ENCODE assay signal across 20 cellular contexts in the genomic region with DNA sequence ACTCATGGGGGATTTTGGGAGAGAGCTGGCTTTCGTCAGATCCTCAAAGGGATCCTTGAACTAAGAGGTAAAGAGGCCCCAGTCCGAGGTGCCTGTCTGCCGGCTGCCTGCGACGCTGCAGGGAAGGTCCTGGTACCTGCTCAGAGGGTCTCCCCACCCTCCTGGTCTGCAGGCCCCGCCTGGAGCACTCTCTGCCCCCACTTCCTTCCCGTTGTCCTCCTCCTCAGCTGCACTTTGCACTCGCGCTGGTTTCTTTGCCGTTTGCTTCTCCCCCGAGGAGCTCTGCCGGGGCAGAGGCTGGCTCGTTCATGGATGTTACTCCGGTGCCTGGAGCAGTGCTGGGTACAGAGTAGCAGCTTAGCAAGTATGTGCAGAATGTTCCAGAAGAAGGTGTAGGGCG. TPM values are rescaled to one million over a fixed set of nuclear protein-coding genes. Genes with fewer than 3 reads are reported as not detected.
"Had no signal": no experiment of that assay in that cellular context is flagged by ENCODE, and none has a peak within 500 bp of the region (broad histone marks: within the 10 kb centered on the region; RNA-seq: fewer than 3 reads in every experiment).

No MANE protein-coding gene starts in this region.

- H3K36me3 ChIP-seq: adrenal gland, esophagus squamous epithelium, ovary, sigmoid colon, thyroid gland had no signal

- DNase-seq: activated CD4-positive, alpha-beta T cell treated with anti-CD3 and anti-CD28 coated beads for 36 hours; activated CD4-positive, alpha-beta T cell treated with anti-CD3 and anti-CD28 coated beads, Interleukin-2, amount 50 U/mL, for 48 hours; activated gamma-delta T cell; adrenal gland; effector memory CD8-positive, alpha-beta T cell; esophagus squamous epithelium; hippocampal formation; islet precursor cell; midbrain; ovary; sigmoid colon; stimulated activated CD8-positive, alpha-beta memory T cell treated with anti-CD3 and anti-CD28 coated beads, Interleukin-4, amount 100 ng/mL, for 48 hours; stimulated activated naive CD4-positive, alpha-beta T cell; thyroid gland had no signal

- H3K9me3 Mint-ChIP-seq: activated naive CD4-positive, alpha-beta T cell treated with anti-CD3 and anti-CD28 coated beads, Interleukin-2, amount 50 U/mL, for 24 hours; effector memory CD8-positive, alpha-beta T cell had no signal

- H3K27me3 ChIP-seq: ovary, thyroid gland had no signal

- H3K27ac ChIP-seq: adrenal gland, esophagus squamous epithelium, ovary, sigmoid colon, thyroid gland had no signal

- H3K9me3 ChIP-seq: adrenal gland, esophagus squamous epithelium, ovary, sigmoid colon, thyroid gland had no signal

- ATAC-seq: activated CD4-positive, alpha-beta T cell treated with anti-CD3 and anti-CD28 coated beads for 36 hours; effector memory CD8-positive, alpha-beta T cell; left lobe of liver had no signal

- H3K4me3 Mint-ChIP-seq: activated CD4-positive, alpha-beta T cell treated with anti-CD3 and anti-CD28 coated beads for 36 hours; activated naive CD4-positive, alpha-beta T cell treated with anti-CD3 and anti-CD28 coated beads, Interleukin-2, amount 50 U/mL, for 24 hours; effector memory CD8-positive, alpha-beta T cell had no signal

- H3K4me3 ChIP-seq: adrenal gland, esophagus squamous epithelium, ovary, sigmoid colon, thyroid gland had no signal

- FAIRE-seq: urothelium cell line had no signal

- H3K4me1 ChIP-seq: adrenal gland, esophagus squamous epithelium, thyroid gland had no signal

- H3K27ac Mint-ChIP-seq: activated CD4-positive, alpha-beta T cell treated with anti-CD3 and anti-CD28 coated beads for 36 hours; activated naive CD4-positive, alpha-beta T cell treated with anti-CD3 and anti-CD28 coated beads, Interleukin-2, amount 50 U/mL, for 24 hours; effector memory CD8-positive, alpha-beta T cell had no signal

- H3K36me3 Mint-ChIP-seq: activated naive CD4-positive, alpha-beta T cell treated with anti-CD3 and anti-CD28 coated beads, Interleukin-2, amount 50 U/mL, for 24 hours had no signal

RNA-seq across cellular contexts. Expression of a gene that starts 37.0 kb away (rescaled TPM):
- total RNA-seq: activated CD4-positive, alpha-beta T cell treated with anti-CD3 and anti-CD28 coated beads for 36 hours; dermis microvascular lymphatic vessel endothelial cell; lung microvascular endothelial cell; T-helper 2 cell treated with Interferon-gamma antibody and Interleukin-4, amounts not matched to agents 100 ng/mL and 5 ng/mL, for 36 hours had no signal
